In genomic region chr22:19765477-19766234, GRCh38 we compare ENCODE assay signal across 1 cellular context.
TF ChIP-seq lines count a peak whose summit lies in the region.

No MANE protein-coding gene starts in this region.

TF ChIP-seq in GM23338, 12 proteins besides CTCF, POLR2A, EP300 and RAD21 (continued from another document):
- no peak for TF ChIP-seq ZNF114 (CRISPR knock-in tag; IDR thresholded peaks at IDR 0.05)
- no peak for TF ChIP-seq EZH2phosphoT487 (IDR thresholded peaks at IDR 0.05; ENCODE audit: unreplicated experiment)
TF ChIP-seq in GM23338: peak in this region for 1.
